19 cellular contexts compared by ENCODE assay signal in genomic region chr3:168493412-168494205, GRCh38.
DNase-seq lines count a peak whose midpoint lies in the region; ATAC-seq, FAIRE-seq and TF ChIP-seq lines count a peak whose summit lies in the region.
"Had no signal": no experiment of that assay in that cellular context is flagged by ENCODE, and none has a peak within 500 bp of the region (broad histone marks: within the 10 kb centered on the region; RNA-seq: fewer than 3 reads in every experiment).

No MANE protein-coding gene starts in this region.

- TF ChIP-seq CTCF in GM23338 (conservative IDR thresholded peaks at IDR 0.05; ENCODE audit: low read depth in 2 of 2), result no peak
- no peak for TF ChIP-seq CTCF in H1 (IDR thresholded peaks at IDR 0.05; ENCODE audit: control extremely low read depth in 1 of 3, insufficient read depth in 1 of 3, low read depth in 1 of 3, low read length in 3 of 3)

- CTCF ChIA-PET in H1 (lab: Charles Lee; ENCODE audit: partially characterized antibody), result interaction anchor here (0.9 to 2.8 kb wide), 4 partner anchors 17 to 354 kb away, joined by 3 to 8 read pairs (median 4); no protein-coding TSS in a partner anchor

- no peak overlapping the region for H2BK12ac ChIP-seq in H1 (ENCODE audit: low read depth, low read length)

- no peaks in the 10 kb centered on the region for H3K79me2 ChIP-seq in GM23338 (replicated peaks; ENCODE audit: insufficient read depth)
- no peaks in the 10 kb centered on the region for H3K79me2 ChIP-seq in H1 (ENCODE audit: control insufficient read depth in 1 of 2, insufficient read depth in 2 of 2, low read length in 2 of 2)

- no peaks in the 10 kb centered on the region for H3K27me3 Mint-ChIP-seq in GM23338 (ENCODE audit: insufficient read depth, low read depth, poor library complexity)
- H3K27me3 Mint-ChIP-seq: CD4-positive, CD25-positive, alpha-beta regulatory T cell; CD8-positive, alpha-beta memory T cell had no signal

- no peaks in the 10 kb centered on the region for H3K36me3 Mint-ChIP-seq in GM23338 (ENCODE audit: low read depth)
- H3K36me3 Mint-ChIP-seq: CD4-positive, CD25-positive, alpha-beta regulatory T cell; CD8-positive, alpha-beta memory T cell had no signal

- H3K4me2 ChIP-seq in GM23338 (no peak overlapping the region), H1 (ENCODE audit: insufficient read depth in 1 of 2, low read depth in 2 of 2, low read length in 2 of 2) (no peak overlapping the region)

- H3K18ac ChIP-seq in H1 (ENCODE audit: extremely low read depth, low read length), result no peak overlapping the region

- no peaks in the 10 kb centered on the region for H3K9me3 Mint-ChIP-seq in GM23338

- H2BK5ac ChIP-seq in H1 (ENCODE audit: low read depth, low read length), result no peak overlapping the region

- no peak overlapping the region for H2AFZ ChIP-seq in GM23338
- no peak overlapping the region for H2AFZ ChIP-seq in H1 (ENCODE audit: low read length)

- no peak overlapping the region for H3K4ac ChIP-seq in H1 (replicated peaks; ENCODE audit: insufficient read length, low read depth, low read length)

- H3K79me1 ChIP-seq in H1 (ENCODE audit: low read depth, low read length), result no peaks in the 10 kb centered on the region

- no peak overlapping the region for H4K5ac ChIP-seq in H1 (ENCODE audit: insufficient read length, low read depth, low read length)

- H3K27me3 ChIP-seq in GM23338 (ENCODE audit: insufficient read depth) (no peaks in the 10 kb centered on the region), H1 (replicated peaks in 1 of 4; ENCODE audit: control insufficient read depth in 3 of 4, extremely low read depth in 1 of 4, insufficient read depth in 3 of 4, low read length in 3 of 4) (no peaks in the 10 kb centered on the region), H7 (ENCODE audit: control insufficient read depth, insufficient read depth, low read length) (no peaks in the 10 kb centered on the region)
- H3K27me3 ChIP-seq: BE2C had no signal

- no peak overlapping the region for H4K8ac ChIP-seq in H1 (ENCODE audit: extremely low read depth, insufficient read depth, low read length)

- TF ChIP-seq POLR2A in H1 (IDR thresholded peaks at IDR 0.05; ENCODE audit: control extremely low read depth in 1 of 2, low read depth in 2 of 2, low read length in 2 of 2), result no peak

- 0 out of 2 replicates have a peak, but pooled peaks cover 4% of the 10 kb centered on the region for H3K9me2 ChIP-seq in GM23338 (ENCODE audit: insufficient read depth)

- no peaks in the 10 kb centered on the region for H3K9me3 ChIP-seq in H1 (ENCODE audit: insufficient read depth in 2 of 2, low read depth in 1 of 2, low read length in 1 of 2)
- H3K9me3 ChIP-seq: BE2C had no signal

- no peaks in the 10 kb centered on the region for H3F3A ChIP-seq in GM23338 (replicated peaks; ENCODE audit: low read depth)

- H3K36me3 ChIP-seq in GM23338 (ENCODE audit: insufficient read depth), result no peaks in the 10 kb centered on the region
- H3K36me3 ChIP-seq in H1 (ENCODE audit: control insufficient read depth in 2 of 4, insufficient read depth in 4 of 4, low read length in 3 of 4), result no peaks in the 10 kb centered on the region
- no peaks in the 10 kb centered on the region for H3K36me3 ChIP-seq in H7 (replicated peaks; ENCODE audit: control insufficient read depth, insufficient read depth, low read length)
- H3K36me3 ChIP-seq: BE2C had no signal

- TF ChIP-seq EP300 in H1 (IDR thresholded peaks at IDR 0.05; ENCODE audit: borderline replicate concordance in 1 of 2, low read depth in 2 of 2, low read length in 2 of 2), result no peak

- no peak overlapping the region for H3K4me3 ChIP-seq in GM23338
- H3K4me3 ChIP-seq in H1 (ENCODE audit: extremely low read depth in 1 of 4, insufficient read depth in 2 of 4, low read depth in 3 of 4, low read length in 4 of 4), result no peak overlapping the region
- no peak overlapping the region for H3K4me3 ChIP-seq in H7 (ENCODE audit: insufficient read depth, low read depth, low read length)

- H4K20me1 ChIP-seq in GM23338 (replicated peaks; ENCODE audit: insufficient read depth), result no peaks in the 10 kb centered on the region
- H4K20me1 ChIP-seq in H1 (replicated peaks in 1 of 2; ENCODE audit: control insufficient read depth in 1 of 2, insufficient read depth in 2 of 2, low read length in 2 of 2), result no peaks in the 10 kb centered on the region

- H3K27ac ChIP-seq in GM23338 (ENCODE audit: low read depth) (no peak overlapping the region), H1 (ENCODE audit: low read depth, low read length) (no peak overlapping the region)

- no peak overlapping the region for H3K56ac ChIP-seq in H1 (replicated peaks; ENCODE audit: insufficient read length, low read depth, low read length)

- DNase-seq in GM23338 (ENCODE audit: low spot score), result no peak
- peak; percentile 15 for DNase-seq in RPMI8226
- no peak for DNase-seq in H1 (ENCODE audit: low read depth in 1 of 2, low spot score in 2 of 2)
- DNase-seq in H7, result no peak
- DNase-seq in NK-92 (lab: John Stamatoyannopoulos, UW; ENCODE audit: unreplicated experiment), result no peak
- no peak for DNase-seq in ureter (ENCODE audit: low spot score)
- DNase-seq: ACHN; BE2C; C1 segment of cervical spinal cord; CD4-positive, CD25-positive, alpha-beta regulatory T cell; CD8-positive, alpha-beta memory T cell; COR-L47; DMS 273 treated with DMSO at 0.1 percent for 48 hours; DMS53; DND-41; EL; HCEC 1CT had no signal

- H3K14ac ChIP-seq in H1 (ENCODE audit: insufficient read length), result no peak overlapping the region

- H2BK15ac ChIP-seq in H1 (ENCODE audit: low read length), result no peak overlapping the region

- no peak overlapping the region for H3K27ac Mint-ChIP-seq in GM23338
- H3K27ac Mint-ChIP-seq: CD4-positive, CD25-positive, alpha-beta regulatory T cell; CD8-positive, alpha-beta memory T cell had no signal

- POLR2A ChIA-PET in H1 (lab: Charles Lee; ENCODE audit: partially characterized antibody), result no interaction called here

- H3K4me1 ChIP-seq in GM23338 (ENCODE audit: insufficient read depth), result no peaks in the 10 kb centered on the region
- H3K4me1 ChIP-seq in H1 (replicated peaks in 1 of 4; ENCODE audit: control insufficient read depth in 3 of 4, insufficient read depth in 4 of 4, low read length in 3 of 4), result no peaks in the 10 kb centered on the region
- H3K4me1 ChIP-seq: BE2C had no signal

- no peak overlapping the region for H3K9ac ChIP-seq in H1 (replicated peaks in 1 of 4; ENCODE audit: extremely low read depth in 1 of 4, low read depth in 3 of 4, low read length in 3 of 4)

- no peak overlapping the region for H2AK5ac ChIP-seq in H1 (ENCODE audit: low read depth, low read length)

- H3K4me3 Mint-ChIP-seq in GM23338, result no peak overlapping the region
- H3K4me3 Mint-ChIP-seq: CD4-positive, CD25-positive, alpha-beta regulatory T cell; CD8-positive, alpha-beta memory T cell had no signal

- H3K4me1 Mint-ChIP-seq in GM23338, result peaks cover 11% of the 10 kb centered on the region; the same call in 2 of the 3 replicates
- H3K4me1 Mint-ChIP-seq: CD4-positive, CD25-positive, alpha-beta regulatory T cell; CD8-positive, alpha-beta memory T cell had no signal

- H3K23ac ChIP-seq in H1 (ENCODE audit: insufficient read length), result no peak overlapping the region

- TF ChIP-seq RAD21 in H1 (IDR thresholded peaks at IDR 0.05 in 1 of 2, conservative IDR thresholded peaks at IDR 0.05 in 1 of 2; ENCODE audit: low read depth in 2 of 2, low read length in 2 of 2), result no peak

- H4K91ac ChIP-seq in H1 (replicated peaks; ENCODE audit: insufficient read length, low read length), result no peak overlapping the region

- FAIRE-seq in H1 (lab: Jason Lieb, UNC), result peak; percentile 55
- FAIRE-seq: A204.1, GM12892 had no signal

- H2BK20ac ChIP-seq in H1 (ENCODE audit: low read length), result no peak overlapping the region

- H2BK120ac ChIP-seq in H1 (replicated peaks; ENCODE audit: low read depth, low read length), result no peak overlapping the region

- no peaks in the 10 kb centered on the region; the same call in 1 of the 2 replicates for H3K23me2 ChIP-seq in H1 (ENCODE audit: low read depth, low read length)

- ATAC-seq in GM23338, result peak; percentile 52; the same call in 2 of the 3 replicates

TF ChIP-seq in GM23338, 12 proteins besides CTCF, POLR2A, EP300 and RAD21 (continues in another document):
- TF ChIP-seq STAT1 (IDR thresholded peaks at IDR 0.05; ENCODE audit: unreplicated experiment) (no peak), CREB1 (CRISPR knock-in tag; IDR thresholded peaks at IDR 0.05; ENCODE audit: low read depth) (no peak)

TF ChIP-seq in H1, 55 proteins besides CTCF, POLR2A, EP300 and RAD21 (continues in another document):
- TF ChIP-seq ATF2 (IDR thresholded peaks at IDR 0.05; ENCODE audit: low read length) (no peak), NRF1 (IDR thresholded peaks at IDR 0.05; ENCODE audit: low read depth, low read length) (no peak), RXRA (IDR thresholded peaks at IDR 0.05; ENCODE audit: insufficient read depth, low read depth, low read length) (no peak), SP4 (IDR thresholded peaks at IDR 0.05; ENCODE audit: low read length) (no peak), EGR1 (IDR thresholded peaks at IDR 0.05; ENCODE audit: borderline replicate concordance, low read depth, low read length) (no peak), JUN (IDR thresholded peaks at IDR 0.05; ENCODE audit: low read depth, low read length) (no peak)
